Comparison of ENCODE assay signal across 15 cellular contexts in the genomic region with DNA sequence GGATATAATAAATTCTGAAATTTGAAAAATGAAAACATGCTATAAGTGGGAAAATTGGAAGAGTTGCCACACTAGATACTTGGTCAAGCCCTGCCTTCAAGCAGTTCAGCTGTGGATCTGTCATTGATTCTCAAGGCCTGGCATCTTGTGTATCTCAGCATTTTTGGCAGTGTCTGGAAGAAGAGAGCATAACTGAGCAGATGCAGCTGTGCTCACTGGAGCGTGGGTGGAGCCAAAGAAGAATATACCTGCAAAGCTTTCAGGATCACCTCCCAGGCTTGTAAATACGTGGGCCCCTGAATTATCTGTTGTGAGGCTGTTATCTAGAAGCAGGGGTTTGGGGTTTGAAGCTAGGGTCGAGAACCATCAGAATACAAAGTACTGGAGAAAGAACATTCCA. TPM values are rescaled to one million over a fixed set of nuclear protein-coding genes. Genes with fewer than 3 reads are reported as not detected.
DNase-seq lines count a peak whose midpoint lies in the region; ATAC-seq, FAIRE-seq and TF ChIP-seq lines count a peak whose summit lies in the region.
"Had no signal": no experiment of that assay in that cellular context is flagged by ENCODE, and none has a peak within 500 bp of the region (broad histone marks: within the 10 kb centered on the region; RNA-seq: fewer than 3 reads in every experiment).

No MANE protein-coding gene starts in this region.

- CTCF ChIA-PET in GM12878 (lab: Yijun Ruan, JAX) = no interaction called here

- 7% methylated on average over 3 of the region's 3 CpGs for WGBS in GM12878 (ENCODE audit: insufficient coverage, insufficient replicate concordance, low lambda C conversion rate, missing lambda C conversion rate)
- 52 to 71% methylated on average over 3 of the region's 3 CpGs for WGBS in heart right ventricle, 2 donors

- FAIRE-seq in GM12878 (lab: Jason Lieb, UNC) = no peak

- no TSS peak for BruUV-seq in GM12878 (replicated peaks; lab: Mats Ljungman, UMichigan)

- POLR2A ChIA-PET in GM12878 (lab: Charles Lee) = no interaction called here

- H3K27ac ChIP-seq in C4-2B (peak overlapping the region; percentile 92), GM12878 (ENCODE audit: control insufficient read depth, insufficient read depth) (no peak overlapping the region), heart right ventricle (no peak overlapping the region)
- H3K27ac ChIP-seq: gastrocnemius medialis, RWPE1 had no signal

- H3K4me3 ChIP-seq in LNCaP clone FGC (ENCODE audit: low read depth, low read length) (peak overlapping the region; percentile 48), GM12878 (no peak overlapping the region), heart right ventricle (no peak overlapping the region)
- H3K4me3 ChIP-seq: gastrocnemius medialis had no signal

- H3K27me3 ChIP-seq in GM12878 (replicated peaks in 1 of 2; ENCODE audit: control insufficient read depth in 2 of 2, insufficient read depth in 2 of 2, low read length in 1 of 2) (0 out of 4 replicates have a peak, but pooled peaks cover 0 to 1% of the 10 kb centered on the region in 2 experiments), heart right ventricle (peaks cover 0 to 3% (median 0%) of the 10 kb centered on the region in 7 donors)
- H3K27me3 ChIP-seq: gastrocnemius medialis had no signal

- DNase-seq in LNCaP clone FGC (ENCODE audit: low read depth) (peak; percentile 66), NCI-H2196 treated with DMSO at 0.1 percent for 48 hours (lab: John Stamatoyannopoulos, UW; ENCODE audit: unreplicated experiment) (peak; percentile 44), GM12878 (ENCODE audit: low read depth, low spot score) (no peak), heart right ventricle (no peak), A172 (ENCODE audit: low spot score) (no peak), AML-193 (lab: John Stamatoyannopoulos, UW) (no peak), NOMO-1 (lab: John Stamatoyannopoulos, UW; ENCODE audit: unreplicated experiment in 2 of 2) (no peak)
- DNase-seq: activated naive CD8-positive, alpha-beta T cell treated with anti-CD3 and anti-CD28 coated beads, Interleukin-2, amount 10 ng/mL, durations not matched to agents 7 days and 5 days; activated T-cell treated with anti-CD3 and anti-CD28 coated beads for 4 hours; Calu3; central memory CD4-positive, alpha-beta T cell; gastrocnemius medialis; NCI-H226 had no signal

- no peak for TF ChIP-seq POLR2A in GM12878 (IDR thresholded peaks at IDR 0.05; ENCODE audit: low read depth, low read length)

- no peak for TF ChIP-seq EP300 in GM12878 (IDR thresholded peaks at IDR 0.05; ENCODE audit: borderline replicate concordance in 1 of 2, control insufficient read depth in 1 of 2, low read depth in 2 of 2, low read length in 2 of 2)

- SMC1A ChIA-PET in GM12878 (lab: Charles Lee; ENCODE audit: uncharacterized antibody, unreplicated experiment) = no interaction called here

- H3K36me3 ChIP-seq in GM12878 (ENCODE audit: control insufficient read depth in 2 of 2, insufficient read depth in 2 of 2, low read length in 1 of 2) (no peaks in the 10 kb centered on the region), heart right ventricle (no peaks in the 10 kb centered on the region)
- H3K36me3 ChIP-seq: gastrocnemius medialis had no signal

- ATAC-seq in GM12878 (no peak; the same call in 2 of the 3 replicates), heart right ventricle (no peak)
- ATAC-seq: gastrocnemius medialis had no signal

- H3K9me3 ChIP-seq in GM12878 (replicated peaks; ENCODE audit: control insufficient read depth, insufficient read depth, low read length) (no peaks in the 10 kb centered on the region), heart right ventricle (no peaks in the 10 kb centered on the region)
- H3K9me3 ChIP-seq: gastrocnemius medialis had no signal

- intact Hi-C loops in GM12878 (cut with micrococcal nuclease; ENCODE audit: unreplicated experiment) = no loop called here
- intact Hi-C loops in heart right ventricle (cut with DNase I) = no loop called here

- TF ChIP-seq CTCF in C4-2B (conservative IDR thresholded peaks at IDR 0.05) = no peak
- no peak for TF ChIP-seq CTCF in LNCaP clone FGC (IDR thresholded peaks at IDR 0.05; ENCODE audit: control insufficient read depth, extremely low read depth, insufficient read depth)
- no peak for TF ChIP-seq CTCF in GM12878 (IDR thresholded peaks at IDR 0.05 in 2 of 3, conservative IDR thresholded peaks at IDR 0.05 in 1 of 3; ENCODE audit: control insufficient read depth in 2 of 3, extremely low read depth in 1 of 3, insufficient read depth in 1 of 3, low read depth in 3 of 3, low read length in 3 of 3)
- TF ChIP-seq CTCF in heart right ventricle (IDR thresholded peaks at IDR 0.05) = no peak

- TF ChIP-seq RAD21 in GM12878 (IDR thresholded peaks at IDR 0.05; ENCODE audit: insufficient read depth, low read depth, low read length) = no peak

- H3K4me1 ChIP-seq in GM12878 (ENCODE audit: control insufficient read depth, insufficient read depth, low read length) (no peaks in the 10 kb centered on the region), heart right ventricle (no peaks in the 10 kb centered on the region)
- H3K4me1 ChIP-seq: gastrocnemius medialis had no signal

- in situ Hi-C loops in GM12878 (cut with MboI) = no loop called here

- no peaks in the 10 kb centered on the region for H4K20me1 ChIP-seq in GM12878 (ENCODE audit: control insufficient read depth, insufficient read depth)

- no peak overlapping the region for H3K4me2 ChIP-seq in GM12878 (ENCODE audit: control insufficient read depth, insufficient read depth)

- H3K9ac ChIP-seq in GM12878 (ENCODE audit: control insufficient read depth, insufficient read depth, low read length) = no peak overlapping the region

- no peaks in the 10 kb centered on the region for H3K79me2 ChIP-seq in GM12878 (ENCODE audit: control insufficient read depth, insufficient read depth, low read length)

- RAD21 ChIA-PET in GM12878 (lab: Charles Lee; ENCODE audit: unreplicated experiment) = no interaction called here

- H2AFZ ChIP-seq in GM12878 (ENCODE audit: control insufficient read depth, low read depth, low read length) = no peak overlapping the region

TF ChIP-seq in GM12878, 131 proteins besides CTCF, POLR2A, EP300 and RAD21 (continues in another document):
- TF ChIP-seq CHD4 (IDR thresholded peaks at IDR 0.05) (no peak), GABPA (IDR thresholded peaks at IDR 0.05; ENCODE audit: low read depth) (no peak), ZBTB11 (CRISPR knock-in tag; IDR thresholded peaks at IDR 0.05) (no peak), TCF12 (IDR thresholded peaks at IDR 0.05; ENCODE audit: low read depth, low read length) (0 out of 2 replicates have a peak, but pooled peaks have one; percentile 25), TCF3 (IDR thresholded peaks at IDR 0.05; ENCODE audit: borderline replicate concordance, insufficient read depth, low read depth, low read length) (peak; percentile 68; the same call in 1 of the 2 replicates)

RNA-seq across cellular contexts. Expression of gene CHD6, which starts 31.3 kb away (rescaled TPM):
- 309 and 346 TPM in 2 replicates for total RNA-seq in GM12878 (2013; cell fraction: nucleolus; rRNA removed)
- total RNA-seq in GM12878 (2014; rRNA removed) (19.5 and 20.7 TPM in 2 replicates), GM12878 (2014; rRNA removed; fragmentation: Illumina TruSeq; extraction: Trizol) (18.2 and 18.4 TPM in 2 replicates), GM12878 (2021) (25.5 and 27.2 TPM in 2 replicates), heart right ventricle (10 to 100 TPM; 27.1 to 52.9 (median 41.0) TPM)
- polyA plus RNA-seq in GM12878 (2011; ENCODE audit: low read depth) = 6.9 TPM
- polyA plus RNA-seq in GM12878 (2011; rRNA removed) (13.9 and 15.4 TPM in 2 replicates), GM12878 (2014; fragmentation: Illumina TruSeq; extraction: Trizol) (14.6 and 16.8 TPM in 2 replicates), GM12878 (2014; fragmentation: Nextera tagmentation; extraction: Ambion mirVana) (10 to 100 TPM in 1 of 2 experiments, 1 to 10 TPM in 1; 4.3 to 15.9 TPM), GM12878 (2014; rRNA removed) (8.9 and 10.2 TPM in 2 replicates), GM12878 (2016; fragmentation: Nextera tagmentation; extraction: Ambion mirVana) (10 to 100 TPM; 22.2 to 24.3 TPM), heart right ventricle (10 to 100 TPM in 1 of 2 donors, 1 to 10 TPM in 1; 3.0 to 29.0 TPM)
- polyA plus RNA-seq in GM12878 (2011; cell fraction: cytosol; rRNA removed) = 9.8 and 12.3 TPM in 2 replicates
- polyA plus RNA-seq in GM12878 (2011; cell fraction: nucleus; rRNA removed) = 68.3 and 78.2 TPM in 2 replicates
- polyA plus RNA-seq in GM12878 (2012) = 10.6 and 12.7 TPM in 2 replicates
- 43.4 and 49.9 TPM in 2 replicates for polyA minus RNA-seq in GM12878 (2011; rRNA and poly(A)+ RNA removed)
- polyA minus RNA-seq in GM12878 (2011; cell fraction: cytosol; rRNA and poly(A)+ RNA removed) = 7.6 and 10.3 TPM in 2 replicates
- polyA minus RNA-seq in GM12878 (2011; cell fraction: nucleus; rRNA and poly(A)+ RNA removed) = 84.5 and 98.4 TPM in 2 replicates
- 17.0 and 19.1 TPM in 2 replicates for total RNA-seq in A172 (2014; rRNA removed; shearing (Covaris generic))

Comparison
In these comparisons a context has a peak if more than half of its experiments do, and no peak if none do; other contexts are left out.
1. DNase-seq: peak in LNCaP clone FGC (single experiment) and NCI-H2196 treated with DMSO at 0.1 percent for 48 hours (single experiment); none in GM12878 (single experiment), heart right ventricle (0 of 2), A172 (single experiment), AML-193 (0 of 2) and NOMO-1 (0 of 2).